In the genomic region with DNA sequence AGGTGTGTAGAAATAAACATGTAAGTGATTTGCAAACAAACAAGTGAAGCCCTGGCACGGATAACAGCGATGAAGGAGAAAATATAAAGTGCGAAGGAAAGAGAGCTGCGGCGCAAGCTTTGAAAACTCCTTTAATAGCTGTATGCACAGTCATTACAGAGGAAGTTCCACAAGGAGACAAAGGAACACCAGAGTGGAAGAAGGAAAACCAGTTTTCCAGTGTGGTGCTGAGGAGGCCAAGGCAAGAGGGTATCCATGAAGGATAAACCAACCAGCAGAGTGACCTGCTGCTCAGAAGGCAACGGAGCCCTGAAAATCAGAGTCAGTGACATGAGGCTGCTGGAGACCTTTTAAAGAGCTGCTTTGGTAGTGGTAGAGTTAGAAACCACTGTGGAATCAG, we compare ENCODE assay signal across 13 cellular contexts.
"Had no signal": no experiment of that assay in that cellular context is flagged by ENCODE, and none has a peak within 500 bp of the region (broad histone marks: within the 10 kb centered on the region; RNA-seq: fewer than 3 reads in every experiment).

No MANE protein-coding gene starts in this region.

- ATAC-seq: left colon, lower lobe of right lung, sciatic nerve had no signal

- H3K27me3 ChIP-seq: cardiac muscle cell, colonic mucosa, spleen, tibial nerve had no signal

- H3K27ac Mint-ChIP-seq: activated T-helper 1 cell treated with anti-CD3 and anti-CD28 coated beads, Interleukin-12 subunit alpha, Interleukin-12 subunit beta, Interleukin-2, Interleukin-4 antibody, amounts not matched to agents 30 ng/mL and 10 ng/mL and 1 ng/mL, durations not matched to agents 14 hours and 24 hours and 36 hours; mesothelial cell of epicardium had no signal

- H3K36me3 ChIP-seq: cardiac muscle cell, colonic mucosa, lower lobe of right lung, tibial nerve had no signal

- H3K9me3 ChIP-seq: colonic mucosa, lower lobe of right lung, spleen, tibial nerve had no signal

- H3K4me3 Mint-ChIP-seq: activated T-helper 1 cell treated with anti-CD3 and anti-CD28 coated beads, Interleukin-12 subunit alpha, Interleukin-12 subunit beta, Interleukin-2, Interleukin-4 antibody, amounts not matched to agents 30 ng/mL and 10 ng/mL and 1 ng/mL, durations not matched to agents 14 hours and 24 hours and 36 hours; mesothelial cell of epicardium had no signal

- H3K27ac ChIP-seq: cardiac muscle cell, colonic mucosa, lower lobe of right lung, tibial nerve had no signal

- H3K4me1 ChIP-seq: colonic mucosa had no signal

- DNase-seq: activated CD4-positive, CD25-positive, alpha-beta regulatory T cell treated with anti-CD3 and anti-CD28 coated beads, Interleukin-2, amount 50 U/mL, for 72 hours; activated naive CD4-positive, alpha-beta T cell treated with Interleukin-2 at 50 U/mL for 16 hours; colonic mucosa; effector CD4-positive, alpha-beta T cell; foreskin melanocyte; left colon; lower lobe of right lung; spleen had no signal

- H3K9me3 Mint-ChIP-seq: activated T-helper 1 cell treated with anti-CD3 and anti-CD28 coated beads, Interleukin-12 subunit alpha, Interleukin-12 subunit beta, Interleukin-2, Interleukin-4 antibody, amounts not matched to agents 30 ng/mL and 10 ng/mL and 1 ng/mL, durations not matched to agents 14 hours and 24 hours and 36 hours; mesothelial cell of epicardium had no signal

- H3K4me3 ChIP-seq: cardiac muscle cell, colonic mucosa, lower lobe of right lung, tibial nerve had no signal
